Comparison of ENCODE assay signal across 8 cellular contexts in the genomic region with DNA sequence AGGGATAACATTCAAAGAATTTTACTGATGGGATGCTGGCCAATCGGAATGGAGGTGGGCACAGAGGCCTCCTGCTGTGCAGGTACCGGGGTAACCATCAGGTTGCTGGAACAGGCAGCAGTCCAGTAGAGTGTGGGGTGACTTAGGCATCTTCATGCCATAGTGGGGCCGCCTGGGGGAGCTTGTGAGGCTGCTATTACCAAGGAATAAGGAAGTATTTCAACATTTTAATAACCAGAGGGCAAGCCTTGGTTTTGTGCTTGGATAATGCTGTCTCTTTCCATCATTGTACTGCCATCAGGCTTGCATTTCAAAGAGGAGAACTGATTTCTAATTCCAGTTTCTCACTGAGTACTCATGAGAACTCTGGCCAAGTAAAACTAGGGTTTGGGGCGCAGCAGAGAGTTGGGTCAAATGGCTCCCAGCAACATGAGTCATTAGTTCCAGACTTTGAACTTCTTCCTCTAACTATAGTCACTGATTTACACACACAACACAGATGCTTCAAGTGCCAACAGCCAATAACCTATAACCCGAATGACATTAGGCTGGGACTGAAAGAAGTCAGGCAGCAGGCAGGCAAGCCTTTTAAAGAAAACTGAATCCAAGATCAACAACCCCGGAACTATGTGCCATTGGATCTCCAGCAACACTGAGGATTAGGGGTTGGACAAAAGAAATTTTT. TPM values are rescaled to one million over a fixed set of nuclear protein-coding genes. Genes with fewer than 3 reads are reported as not detected.
DNase-seq lines count a peak whose midpoint lies in the region; ATAC-seq and TF ChIP-seq lines count a peak whose summit lies in the region.

No MANE protein-coding gene starts in this region.

- WGBS in heart right ventricle, 2 donors, result 61 to 69% methylated on average over 6 of the region's 6 CpGs
- WGBS in lower leg skin, 2 donors, result 34 to 49% methylated on average over 6 of the region's 6 CpGs

- H3K36me3 ChIP-seq in heart right ventricle, result no peaks in the 10 kb centered on the region

- H3K27ac ChIP-seq in heart right ventricle, result peak overlapping the region in 1 of 10 donors; percentile 16

- no peak overlapping the region for H3K4me3 ChIP-seq in heart right ventricle
- H3K4me3 ChIP-seq in lower leg skin (ENCODE audit: low read depth, poor library complexity, severe bottlenecking), result no peak overlapping the region

- H3K27me3 ChIP-seq in heart right ventricle, result no peaks in the 10 kb centered on the region

- ATAC-seq in heart right ventricle, result peak in 7 of 8 donors; percentile 19 to 55 (median 44)
- peak; percentile 52 for ATAC-seq in stimulated activated naive CD8-positive, alpha-beta T cell treated with anti-CD3 and anti-CD28 coated beads, Interleukin-15, Interleukin-2, amounts not matched to agents 100 U/mL and 50 U/mL, for 24 hours

- DNase-seq in AG09319 (ENCODE audit: extremely low read depth, low read depth), result peak; percentile 88
- DNase-seq in HCEC 1CT, result peak; percentile 87
- peak; percentile 90 for DNase-seq in SW480 (ENCODE audit: low spot score)
- no peak for DNase-seq in heart right ventricle
- no peak for DNase-seq in stimulated activated naive CD8-positive, alpha-beta T cell treated with anti-CD3 and anti-CD28 coated beads, Interleukin-15, Interleukin-2, amounts not matched to agents 100 U/mL and 50 U/mL, for 24 hours
- DNase-seq in lower leg skin (ENCODE audit: low spot score in 2 of 2), result no peak
- DNase-seq in GF-D8 (lab: John Stamatoyannopoulos, UW), result no peak
- no peak for DNase-seq in NCI-H345 treated with DMSO at 0.1 percent for 48 hours (lab: John Stamatoyannopoulos, UW; ENCODE audit: unreplicated experiment)

- intact Hi-C loops in heart right ventricle (cut with DNase I), result no loop called here
- intact Hi-C loops in lower leg skin (cut with DNase I; ENCODE audit: low total_unique reads), result no loop called here

- no peaks in the 10 kb centered on the region for H3K9me3 ChIP-seq in heart right ventricle

- TF ChIP-seq CTCF in AG09319 (IDR thresholded peaks at IDR 0.05; ENCODE audit: low read depth, low read length) (peak; percentile 70), heart right ventricle (IDR thresholded peaks at IDR 0.05) (peak in 6 of 9 donors; percentile 12 to 39 (median 24)), lower leg skin (IDR thresholded peaks at IDR 0.05) (no peak)

- peaks cover 0 to 11% (median 0%) of the 10 kb centered on the region in 9 donors for H3K4me1 ChIP-seq in heart right ventricle

- no peak for TF ChIP-seq POLR2A in lower leg skin (IDR thresholded peaks at IDR 0.05)

RNA-seq across cellular contexts. Expression of a gene that starts 56.1 kb away (rescaled TPM):
- total RNA-seq in heart right ventricle, result 1,000 to 10,000 TPM in 9 of 10 donors, 100 to 1,000 TPM in 1; 598 to 2,354 (median 1,687) TPM
- 100 to 1,000 TPM; 437 to 653 TPM for polyA plus RNA-seq in heart right ventricle
- total RNA-seq in lower leg skin, result 10 to 100 TPM; 48.3 to 67.3 (median 49.3) TPM

Comparison
In these comparisons a context has a peak if more than half of its experiments do, and no peak if none do; other contexts are left out.
1. DNase-seq: peak in AG09319 (single experiment), HCEC 1CT (single experiment) and SW480 (single experiment); none in heart right ventricle (0 of 2), stimulated activated naive CD8-positive, alpha-beta T cell treated with anti-CD3 and anti-CD28 coated beads, Interleukin-15, Interleukin-2, amounts not matched to agents 100 U/mL and 50 U/mL, for 24 hours (single experiment), lower leg skin (0 of 2), GF-D8 (single experiment) and NCI-H345 treated with DMSO at 0.1 percent for 48 hours (single experiment).
2. CTCF ChIP-seq: peak in AG09319 (single experiment) and heart right ventricle (6 of 9); none in lower leg skin (0 of 3).
3. RNA of a gene that starts 56.1 kb away (total RNA-seq): 598 to 2,354 TPM in heart right ventricle; 48.3 to 67.3 TPM in lower leg skin; every median in the first group is over 4 times any median in the second.